2 cellular contexts compared by ENCODE assay signal in genomic region chr3:49700453-49701128, GRCh38.
TF ChIP-seq lines count a peak whose summit lies in the region.

No MANE protein-coding gene starts in this region.

TF ChIP-seq in HCT116, 20 proteins besides CTCF, POLR2A, EP300 and RAD21:
- TF ChIP-seq POLR2AphosphoS5 (IDR thresholded peaks at IDR 0.05; ENCODE audit: low read depth, low read length), result no peak
- TF ChIP-seq REST (IDR thresholded peaks at IDR 0.05; ENCODE audit: low read depth), result no peak
- no peak for TF ChIP-seq ELF1 (IDR thresholded peaks at IDR 0.05; ENCODE audit: borderline replicate concordance, low read depth)

TF ChIP-seq in K562, 482 proteins besides CTCF, POLR2A, EP300 and RAD21:
- no peak for TF ChIP-seq SREBF1 (IDR thresholded peaks at IDR 0.05; ENCODE audit: borderline replicate concordance, low read depth, low read length)
- no peak for TF ChIP-seq JUND (IDR thresholded peaks at IDR 0.05; ENCODE audit: borderline replicate concordance, low read depth, low read length)
- no peak for TF ChIP-seq JUND (tag; IDR thresholded peaks at IDR 0.05; ENCODE audit: borderline replicate concordance, low read depth, low read length)
TF ChIP-seq in K562: peak in this region for 0.
